Comparison of ENCODE assay signal across 28 cellular contexts in genomic region chr2:196649202-196649601, GRCh38.
"Had no signal": no experiment of that assay in that cellular context is flagged by ENCODE, and none has a peak within 500 bp of the region (broad histone marks: within the 10 kb centered on the region; RNA-seq: fewer than 3 reads in every experiment).

No MANE protein-coding gene starts in this region.

- H3K4me1 ChIP-seq: colonic mucosa, esophagus muscularis mucosa, esophagus squamous epithelium, foreskin keratinocyte, gastrocnemius medialis, gastroesophageal sphincter, heart left ventricle, heart right ventricle had no signal

- H3K9me3 ChIP-seq: colonic mucosa had no signal

- FAIRE-seq: colon, endometrium, endothelial cell of umbilical vein, frontal cortex had no signal

- ATAC-seq: effector memory CD8-positive, alpha-beta T cell; esophagus mucosa; foreskin keratinocyte; gastrocnemius medialis; gastroesophageal sphincter; heart left ventricle; heart right ventricle had no signal

- H3K27ac ChIP-seq: colonic mucosa, coronary artery, dorsolateral prefrontal cortex, epithelial cell of prostate, esophagus muscularis mucosa, esophagus squamous epithelium, foreskin keratinocyte, gastrocnemius medialis, gastroesophageal sphincter, heart left ventricle, heart right ventricle had no signal

- H3K27me3 ChIP-seq: colonic mucosa, dorsolateral prefrontal cortex, esophagus muscularis mucosa, esophagus squamous epithelium, foreskin keratinocyte, gastrocnemius medialis, gastroesophageal sphincter, heart left ventricle, heart right ventricle had no signal

- DNase-seq: colonic mucosa; cortex of kidney; dermis blood vessel endothelial cell; dorsolateral prefrontal cortex; effector CD4-positive, alpha-beta T cell; effector CD8-positive, alpha-beta T cell; effector memory CD4-positive, alpha-beta T cell; effector memory CD8-positive, alpha-beta T cell; endodermal cell; erythroblast; esophagus squamous epithelium; foreskin fibroblast; foreskin keratinocyte; foreskin melanocyte; gastrocnemius medialis; glutamatergic neuron; head of caudate nucleus; heart left ventricle; heart right ventricle had no signal

- H3K36me3 ChIP-seq: colonic mucosa, esophagus muscularis mucosa, esophagus squamous epithelium, gastrocnemius medialis, gastroesophageal sphincter, heart right ventricle had no signal

- H3K4me3 ChIP-seq: colonic mucosa, coronary artery, dorsolateral prefrontal cortex, esophagus muscularis mucosa, esophagus squamous epithelium, gastrocnemius medialis, gastroesophageal sphincter, heart left ventricle, heart right ventricle had no signal
